ENCODE assay signal across 23 cellular contexts in genomic region chr12:96166765-96167164, GRCh38.
"Had no signal": no experiment of that assay in that cellular context is flagged by ENCODE, and none has a peak within 500 bp of the region (broad histone marks: within the 10 kb centered on the region; RNA-seq: fewer than 3 reads in every experiment).

No MANE protein-coding gene starts in this region.

- H3K4me1 ChIP-seq: ascending aorta, body of pancreas had no signal

- H3K36me3 ChIP-seq: ascending aorta had no signal

- H3K4me3 ChIP-seq: ascending aorta, body of pancreas had no signal

- H3K9me3 ChIP-seq: ascending aorta, body of pancreas had no signal

- H3K27me3 ChIP-seq: ascending aorta, body of pancreas had no signal

- DNase-seq: activated B cell treated with CpG ODN at 0.5 μM for 24 hours; activated CD4-positive, alpha-beta memory T cell treated with anti-CD3 and anti-CD28 coated beads for 36 hours; activated CD4-positive, alpha-beta T cell treated with anti-CD3 and anti-CD28 coated beads for 1 hour; activated CD4-positive, alpha-beta T cell treated with anti-CD3 and anti-CD28 coated beads, Interleukin-2, amount 10 ng/mL, durations not matched to agents 24 days and 14 days; activated CD8-positive, alpha-beta memory T cell treated with anti-CD3 and anti-CD28 coated beads for 24 hours; activated effector memory CD4-positive, alpha-beta T cell treated with anti-CD3 and anti-CD28 coated beads, Interleukin-2, amount 50 U/mL, for 16 hours; activated naive CD4-positive, alpha-beta T cell treated with Interleukin-2 at 50 U/mL for 16 hours; activated naive CD8-positive, alpha-beta T cell treated with anti-CD3 and anti-CD28 coated beads, Interleukin-2, amount 50 U/mL, for 24 hours; activated T-cell treated with anti-CD3 and anti-CD28 coated beads, Interleukin-2, amount 50 U/mL, for 4 hours; amniotic stem cell; body of pancreas; Karpas-422; MM.1S; NCI-H1105; NCI-H1436; NCI-H1694 treated with DMSO at 0.1 percent for 48 hours; NCI-H2029 treated with DMSO at 0.1 percent for 48 hours; NCI-H345; NCI-H510A; SHP77; T-helper 17 cell; T-helper 9 cell had no signal

- H3K27ac ChIP-seq: body of pancreas had no signal

- ATAC-seq: activated naive CD8-positive, alpha-beta T cell treated with anti-CD3 and anti-CD28 coated beads, Interleukin-2, amount 50 U/mL, for 24 hours; activated T-cell treated with anti-CD3 and anti-CD28 coated beads, Interleukin-2, amount 50 U/mL, for 4 hours; body of pancreas; T-helper 17 cell had no signal
